Comparison of ENCODE assay signal across 8 cellular contexts in the genomic region with DNA sequence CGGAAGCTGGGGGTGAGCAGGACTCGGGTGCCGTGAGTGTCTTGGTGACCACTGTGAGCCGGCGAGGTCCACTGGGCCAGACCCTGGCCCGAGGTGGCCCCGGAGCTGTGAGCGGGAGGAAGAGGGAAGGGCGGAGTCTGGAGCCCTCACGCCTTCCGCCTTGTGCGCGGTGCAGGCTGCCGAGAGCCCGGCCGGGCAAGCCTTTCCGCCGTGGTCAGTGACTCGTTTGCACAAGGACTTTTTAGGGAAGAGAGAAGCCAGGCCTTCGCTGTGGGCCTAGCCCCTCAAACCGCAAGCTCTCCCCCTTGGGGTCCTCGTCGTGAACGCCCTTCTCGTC. TPM values are rescaled to one million over a fixed set of nuclear protein-coding genes. Genes with fewer than 3 reads are reported as not detected.
DNase-seq lines count a peak whose midpoint lies in the region; ATAC-seq and TF ChIP-seq lines count a peak whose summit lies in the region.

No MANE protein-coding gene starts in this region.

- H3K4me1 ChIP-seq in endodermal cell (ENCODE audit: control insufficient read depth, insufficient read depth, low read length) (no peaks in the 10 kb centered on the region), mononuclear cell (ENCODE audit: insufficient read depth, low read length) (peaks cover 15% of the 10 kb centered on the region), thymus (ENCODE audit: control insufficient read depth, insufficient read depth, low read length) (peaks cover 2% of the 10 kb centered on the region)

- no peaks in the 10 kb centered on the region for H3K36me3 Mint-ChIP-seq in endodermal cell (ENCODE audit: low read depth)

- no peak overlapping the region for H3K27ac Mint-ChIP-seq in endodermal cell

- ATAC-seq in HG02938 (IDR thresholded peaks at IDR 0.05; ENCODE audit: unreplicated experiment): peak; percentile 42

- H3K27ac ChIP-seq in endodermal cell (ENCODE audit: low read depth, low read length): no peak overlapping the region
- no peak overlapping the region for H3K27ac ChIP-seq in thymus (ENCODE audit: low read depth)

- no peak for TF ChIP-seq CTCF in endodermal cell (conservative IDR thresholded peaks at IDR 0.05)

- H3K4me3 Mint-ChIP-seq in endodermal cell: peak overlapping the region; percentile 71

- H3K27me3 ChIP-seq in endodermal cell (ENCODE audit: control insufficient read depth, insufficient read depth, low read length, poor library complexity, severe bottlenecking) (peaks cover 27% of the 10 kb centered on the region), mononuclear cell (ENCODE audit: insufficient read depth, low read length) (peaks cover 7% of the 10 kb centered on the region), thymus (ENCODE audit: control insufficient read depth, insufficient read depth) (peaks cover 7% of the 10 kb centered on the region)

- H3K4me1 Mint-ChIP-seq in endodermal cell: peaks cover 2% of the 10 kb centered on the region

- WGBS in endodermal cell (ENCODE audit: insufficient coverage in 1 of 2, insufficient read length in 1 of 2), 2 experiments: 28 to 32% methylated on average over 11 to 25 of the region's 25 CpGs
- WGBS in thymus: 3% methylated on average over 25 of the region's 25 CpGs

- H3K36me3 ChIP-seq in endodermal cell (ENCODE audit: control insufficient read depth, insufficient read depth, low read length) (no peaks in the 10 kb centered on the region), thymus (ENCODE audit: control insufficient read depth, insufficient read depth) (no peaks in the 10 kb centered on the region)

- peaks cover 57% of the 10 kb centered on the region for H3K27me3 Mint-ChIP-seq in endodermal cell (ENCODE audit: insufficient read depth)

- H3K4me3 ChIP-seq in endodermal cell (ENCODE audit: low read length) (peak overlapping the region; percentile 88), mononuclear cell (ENCODE audit: low read length) (peak overlapping the region; percentile 57), thymus (ENCODE audit: low read length) (peak overlapping the region; percentile 59)

- no peaks in the 10 kb centered on the region for H3K9me3 Mint-ChIP-seq in endodermal cell

- H3K9ac ChIP-seq in endodermal cell (ENCODE audit: extremely low read depth, low read length, poor library complexity, severe bottlenecking): no peak overlapping the region

- peak; percentile 16 for DNase-seq in NCI-H82 (lab: John Stamatoyannopoulos, UW)
- DNase-seq in NCI-H82 treated with DMSO at 0.1 percent for 48 hours (lab: John Stamatoyannopoulos, UW; ENCODE audit: unreplicated experiment): no peak
- DNase-seq in UCSD-AML1 (lab: John Stamatoyannopoulos, UW; ENCODE audit: unreplicated experiment): peak; percentile 67
- DNase-seq in endodermal cell: peak; percentile 78
- DNase-seq in NCI-H2029 treated with DMSO at 0.1 percent for 48 hours (lab: John Stamatoyannopoulos, UW): no peak

- H3K9me3 ChIP-seq in endodermal cell (ENCODE audit: control insufficient read depth, low read length) (no peaks in the 10 kb centered on the region), mononuclear cell (ENCODE audit: low read depth, low read length) (no peaks in the 10 kb centered on the region), thymus (ENCODE audit: control insufficient read depth) (no peaks in the 10 kb centered on the region)

RNA-seq across cellular contexts. Expression of a gene that starts 40.9 kb away (rescaled TPM):
- total RNA-seq in endodermal cell (10 to 100 TPM; 21.4 to 29.0 TPM), mononuclear cell (19.7 TPM)
- 45.6 TPM for polyA plus RNA-seq in endodermal cell (2013, experiment 1 of 2)
- polyA plus RNA-seq in endodermal cell (2013, experiment 2 of 2): 40.1 TPM
- 88.7 TPM for polyA plus RNA-seq in thymus

Comparison
In these comparisons a context has a peak if more than half of its experiments do, and no peak if none do; other contexts are left out.
1. DNase-seq: peak in NCI-H82 (single experiment), UCSD-AML1 (single experiment) and endodermal cell (single experiment); none in NCI-H82 treated with DMSO at 0.1 percent for 48 hours (single experiment) and NCI-H2029 treated with DMSO at 0.1 percent for 48 hours (single experiment).
2. Peak in every context shown above with its lines, with median percentiles within 50 percentile points of each other: H3K4me3 ChIP-seq.